22 cellular contexts compared by ENCODE assay signal in the genomic region with DNA sequence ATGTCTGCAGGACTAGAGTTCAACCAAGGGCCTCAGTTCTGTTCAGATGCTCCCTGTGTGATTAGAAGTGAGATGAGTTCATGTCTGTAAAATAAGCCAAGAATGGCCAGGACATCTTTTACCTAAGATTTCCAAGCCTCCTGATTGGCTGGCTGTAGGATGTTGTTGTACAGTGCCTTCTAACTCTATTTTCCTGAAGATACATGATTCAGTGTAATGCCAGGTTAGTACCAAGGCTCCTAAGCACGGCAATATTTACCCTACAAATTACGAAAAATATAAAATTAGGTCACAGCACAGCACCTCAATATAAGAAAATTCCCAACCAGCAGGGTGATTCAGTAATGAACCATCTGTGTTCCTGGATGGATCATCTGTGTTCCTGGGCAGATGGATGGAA.
A peak's percentile ranks its signal among the peaks of the same experiment; 100 is the strongest.
DNase-seq lines count a peak whose midpoint lies in the region; ATAC-seq and TF ChIP-seq lines count a peak whose summit lies in the region.
"Had no signal": no experiment of that assay in that cellular context is flagged by ENCODE, and none has a peak within 500 bp of the region (broad histone marks: within the 10 kb centered on the region; RNA-seq: fewer than 3 reads in every experiment).

No MANE protein-coding gene starts in this region.

- no peaks in the 10 kb centered on the region for H3K27me3 ChIP-seq in CD8-positive, alpha-beta T cell (ENCODE audit: insufficient read depth, low read length)
- H3K27me3 ChIP-seq in mesenchymal stem cell (ENCODE audit: control insufficient read depth in 1 of 2, insufficient read depth in 1 of 2, low read length in 2 of 2), result no peaks in the 10 kb centered on the region
- no peaks in the 10 kb centered on the region for H3K27me3 ChIP-seq in adrenal gland
- H3K27me3 ChIP-seq: BE2C had no signal

- peaks cover 27% of the 10 kb centered on the region for H3K36me3 Mint-ChIP-seq in activated CD4-positive, alpha-beta T cell treated with anti-CD3 and anti-CD28 coated beads, Interleukin-2, amount 10 ng/mL, durations not matched to agents 7 days and 5 days (ENCODE audit: low read depth)
- peaks cover 21% of the 10 kb centered on the region for H3K36me3 Mint-ChIP-seq in activated naive CD4-positive, alpha-beta T cell treated with anti-CD3 and anti-CD28 coated beads, Interleukin-2, amount 50 U/mL, for 24 hours
- peaks cover 43% of the 10 kb centered on the region for H3K36me3 Mint-ChIP-seq in CD8-positive, alpha-beta T cell

- no peak overlapping the region for H3K4me2 ChIP-seq in mesenchymal stem cell (ENCODE audit: low read length, poor library complexity, severe bottlenecking)

- TF ChIP-seq CTCF in CD8-positive, alpha-beta T cell (IDR thresholded peaks at IDR 0.05), result no peak
- TF ChIP-seq CTCF in adrenal gland (IDR thresholded peaks at IDR 0.05), result no peak

- peaks cover 25% of the 10 kb centered on the region for H3K79me1 ChIP-seq in mesenchymal stem cell (replicated peaks; ENCODE audit: low read length, poor library complexity, severe bottlenecking)

- H3K4me1 ChIP-seq in CD8-positive, alpha-beta T cell (ENCODE audit: insufficient read depth, low read length), result peaks cover 40% of the 10 kb centered on the region
- H3K4me1 ChIP-seq in mesenchymal stem cell (ENCODE audit: control insufficient read depth, insufficient read depth, low read depth, low read length) (peaks cover 2% of the 10 kb centered on the region), adrenal gland (replicated peaks in 1 of 2) (peaks cover 0 to 11% of the 10 kb centered on the region in 2 donors)

- peak overlapping the region; percentile 42 for H2AK5ac ChIP-seq in mesenchymal stem cell (ENCODE audit: low read length, severe bottlenecking)

- H3K23ac ChIP-seq in mesenchymal stem cell (ENCODE audit: low read length in 2 of 2), result no peak overlapping the region

- no peak overlapping the region for H3K4me3 Mint-ChIP-seq in activated CD4-positive, alpha-beta T cell treated with anti-CD3 and anti-CD28 coated beads, Interleukin-2, amount 10 ng/mL, durations not matched to agents 7 days and 5 days
- H3K4me3 Mint-ChIP-seq in activated naive CD4-positive, alpha-beta T cell treated with anti-CD3 and anti-CD28 coated beads, Interleukin-2, amount 50 U/mL, for 24 hours, result no peak overlapping the region
- no peak overlapping the region for H3K4me3 Mint-ChIP-seq in CD8-positive, alpha-beta T cell

- 100% methylated on average over 2 of the region's 2 CpGs for WGBS in mesenchymal stem cell
- WGBS in adrenal gland, 4 donors, result 85 to 97% (median 94%) methylated on average over 2 of the region's 2 CpGs

- H3K4me3 ChIP-seq in CD8-positive, alpha-beta T cell (ENCODE audit: low read depth, low read length), result no peak overlapping the region
- H3K4me3 ChIP-seq in mesenchymal stem cell (ENCODE audit: insufficient read depth in 1 of 2, low read depth in 1 of 2, low read length in 2 of 2) (no peak overlapping the region), adrenal gland (no peak overlapping the region)

- H2BK120ac ChIP-seq in mesenchymal stem cell (ENCODE audit: low read depth, low read length), result no peak overlapping the region

- H2AFZ ChIP-seq in mesenchymal stem cell (ENCODE audit: low read depth, low read length), result no peak overlapping the region

- no peaks in the 10 kb centered on the region for H3K27me3 Mint-ChIP-seq in activated CD4-positive, alpha-beta T cell treated with anti-CD3 and anti-CD28 coated beads, Interleukin-2, amount 10 ng/mL, durations not matched to agents 7 days and 5 days
- no peaks in the 10 kb centered on the region for H3K27me3 Mint-ChIP-seq in activated naive CD4-positive, alpha-beta T cell treated with anti-CD3 and anti-CD28 coated beads, Interleukin-2, amount 50 U/mL, for 24 hours
- H3K27me3 Mint-ChIP-seq in CD8-positive, alpha-beta T cell (ENCODE audit: low read depth), result no peaks in the 10 kb centered on the region

- TF ChIP-seq POLR2A in adrenal gland (IDR thresholded peaks at IDR 0.05), result no peak

- no peak overlapping the region for H3K27ac ChIP-seq in CD8-positive, alpha-beta T cell (ENCODE audit: low read depth, low read length)
- H3K27ac ChIP-seq in mesenchymal stem cell (ENCODE audit: low read length, poor library complexity, severe bottlenecking), result no peak overlapping the region
- H3K27ac ChIP-seq in adrenal gland, result no peak overlapping the region
- H3K27ac ChIP-seq: HL-60, RWPE1 had no signal

- ATAC-seq in CD8-positive, alpha-beta T cell, result no peak
- ATAC-seq: Panc1 had no signal

- H3K9me3 Mint-ChIP-seq in activated CD4-positive, alpha-beta T cell treated with anti-CD3 and anti-CD28 coated beads, Interleukin-2, amount 10 ng/mL, durations not matched to agents 7 days and 5 days, result no peaks in the 10 kb centered on the region
- H3K9me3 Mint-ChIP-seq in activated naive CD4-positive, alpha-beta T cell treated with anti-CD3 and anti-CD28 coated beads, Interleukin-2, amount 50 U/mL, for 24 hours, result peaks cover 5% of the 10 kb centered on the region
- H3K9me3 Mint-ChIP-seq in CD8-positive, alpha-beta T cell, result no peaks in the 10 kb centered on the region

- DNase-seq in activated CD4-positive, alpha-beta T cell treated with anti-CD3 and anti-CD28 coated beads, Interleukin-2, amount 10 ng/mL, durations not matched to agents 7 days and 5 days, result no peak
- DNase-seq in activated CD4-positive, alpha-beta T cell treated with anti-CD3 and anti-CD28 coated beads, Interleukin-2, amount 50 U/mL, for 4 hours, result no peak
- no peak for DNase-seq in activated naive CD4-positive, alpha-beta T cell (lab: John Stamatoyannopoulos, UW)
- no peak for DNase-seq in CD8-positive, alpha-beta T cell
- DNase-seq in mesenchymal stem cell (no peak), adrenal gland (no peak), DMS 273 (lab: John Stamatoyannopoulos, UW; ENCODE audit: unreplicated experiment) (no peak)
- DNase-seq: 8988T, ACHN, BE2C, DMS53, NCI-H1048, NCI-H1417, NCI-H1694, NCI-H2029 treated with DMSO at 0.1 percent for 48 hours, NCI-H2227 treated with DMSO at 0.1 percent for 48 hours, NCI-H526 treated with DMSO at 0.1 percent for 48 hours, SHP77 had no signal

- no peak overlapping the region for H4K8ac ChIP-seq in mesenchymal stem cell (ENCODE audit: low read length)

- POLR2A ChIA-PET in activated CD4-positive, alpha-beta T cell treated with anti-CD3 and anti-CD28 coated beads, Interleukin-2, amount 10 ng/mL, durations not matched to agents 7 days and 5 days (lab: Charles Lee), result no interaction called here
- POLR2A ChIA-PET in CD8-positive, alpha-beta T cell (lab: Charles Lee), result interaction anchor here (0.7 kb wide), 1 partner anchor 29 kb away, joined by 3 read pairs; no protein-coding TSS in a partner anchor

- H2BK5ac ChIP-seq in mesenchymal stem cell (ENCODE audit: low read depth, low read length, poor library complexity, severe bottlenecking), result no peak overlapping the region

- H3K36me3 ChIP-seq in CD8-positive, alpha-beta T cell (ENCODE audit: insufficient read depth, low read length), result no peaks in the 10 kb centered on the region
- H3K36me3 ChIP-seq in mesenchymal stem cell (ENCODE audit: control insufficient read depth in 1 of 2, insufficient read depth in 2 of 2, low read depth in 1 of 2, low read length in 2 of 2) (peaks cover 0 to 4% of the 10 kb centered on the region in 2 experiments), adrenal gland (replicated peaks in 1 of 2) (no peaks in the 10 kb centered on the region)
- H3K36me3 ChIP-seq: BE2C had no signal

- H3K9ac ChIP-seq in mesenchymal stem cell (ENCODE audit: low read length), result no peak overlapping the region

- intact Hi-C loops in CD8-positive, alpha-beta T cell (cut with DNase I, micrococcal nuclease), result loop anchor here (5.0 to 10.0 kb wide), 2 partner anchors 49 to 53 kb away; no protein-coding TSS in a partner anchor
- intact Hi-C loops in adrenal gland (cut with DNase I), result no loop called here

- H3K9me3 ChIP-seq in CD8-positive, alpha-beta T cell (ENCODE audit: low read length), result no peaks in the 10 kb centered on the region
- H3K9me3 ChIP-seq in mesenchymal stem cell (ENCODE audit: control insufficient read depth, low read length) (no peaks in the 10 kb centered on the region), adrenal gland (replicated peaks in 1 of 3) (no peaks in the 10 kb centered on the region)
- H3K9me3 ChIP-seq: BE2C had no signal

- no peak overlapping the region for H2BK15ac ChIP-seq in mesenchymal stem cell (ENCODE audit: low read depth, poor library complexity, severe bottlenecking)

- peaks cover 48% of the 10 kb centered on the region for H3K4me1 Mint-ChIP-seq in activated CD4-positive, alpha-beta T cell treated with anti-CD3 and anti-CD28 coated beads, Interleukin-2, amount 10 ng/mL, durations not matched to agents 7 days and 5 days
- peaks cover 94% of the 10 kb centered on the region for H3K4me1 Mint-ChIP-seq in activated naive CD4-positive, alpha-beta T cell treated with anti-CD3 and anti-CD28 coated beads, Interleukin-2, amount 50 U/mL, for 24 hours
- peaks cover 65% of the 10 kb centered on the region for H3K4me1 Mint-ChIP-seq in CD8-positive, alpha-beta T cell (ENCODE audit: low read depth)

- no peak overlapping the region for H3K18ac ChIP-seq in mesenchymal stem cell (ENCODE audit: low read depth in 1 of 2, low read length in 2 of 2)

- peak overlapping the region; percentile 17 for H3K27ac Mint-ChIP-seq in activated CD4-positive, alpha-beta T cell treated with anti-CD3 and anti-CD28 coated beads, Interleukin-2, amount 10 ng/mL, durations not matched to agents 7 days and 5 days
- H3K27ac Mint-ChIP-seq in activated naive CD4-positive, alpha-beta T cell treated with anti-CD3 and anti-CD28 coated beads, Interleukin-2, amount 50 U/mL, for 24 hours, result peak overlapping the region; percentile 53
- peak overlapping the region; percentile 28 for H3K27ac Mint-ChIP-seq in CD8-positive, alpha-beta T cell

- no peak overlapping the region for H3K14ac ChIP-seq in mesenchymal stem cell (ENCODE audit: low read length in 2 of 2)

- H3K4ac ChIP-seq in mesenchymal stem cell (ENCODE audit: low read depth in 1 of 2, low read length in 2 of 2), result no peak overlapping the region

- H4K91ac ChIP-seq in mesenchymal stem cell (ENCODE audit: low read length), result no peak overlapping the region

- CTCF ChIA-PET in activated CD4-positive, alpha-beta T cell treated with anti-CD3 and anti-CD28 coated beads, Interleukin-2, amount 10 ng/mL, durations not matched to agents 7 days and 5 days (lab: Charles Lee), result interaction anchor here (0.6 to 1.6 kb wide), 3 partner anchors 9 to 128 kb away, joined by 3 read pairs; no protein-coding TSS in a partner anchor
- CTCF ChIA-PET in CD8-positive, alpha-beta T cell (lab: Charles Lee), result interaction anchor here (1.3 to 3.3 kb wide), 2 partner anchors 9 to 280 kb away, joined by 7 to 15 read pairs; partner anchors contain the start of gene MAML2

- no peak overlapping the region for H2BK12ac ChIP-seq in mesenchymal stem cell (ENCODE audit: low read length in 2 of 2)

Comparison
In these comparisons a context has a peak if more than half of its experiments do, and no peak if none do; other contexts are left out.
1. intact Hi-C loops: an anchor here in CD8-positive, alpha-beta T cell (5.0 to 10.0 kb wide); none called in adrenal gland.